10 cellular contexts compared by ENCODE assay signal in the genomic region with DNA sequence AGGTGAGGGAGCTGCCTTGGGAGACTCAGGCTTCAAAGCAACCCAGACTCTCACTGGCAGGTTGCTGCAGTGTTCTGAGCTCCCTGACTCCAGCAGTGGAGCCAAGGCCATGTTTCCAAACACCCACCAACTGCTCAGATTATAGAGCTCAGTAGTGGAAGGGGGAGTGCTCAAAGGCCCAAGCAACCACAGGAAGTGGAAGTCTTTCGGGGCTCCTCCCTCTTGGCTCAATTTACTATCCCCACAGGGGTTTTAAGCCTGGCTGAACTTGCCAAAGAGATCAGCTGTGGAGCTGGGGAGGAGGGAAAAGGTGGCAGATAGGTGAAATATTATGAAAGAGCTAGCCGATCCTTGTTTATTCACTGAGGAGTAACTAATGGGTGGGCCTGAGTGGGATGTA.
DNase-seq lines count a peak whose midpoint lies in the region; ATAC-seq and TF ChIP-seq lines count a peak whose summit lies in the region.
"Had no signal": no experiment of that assay in that cellular context is flagged by ENCODE, and none has a peak within 500 bp of the region (broad histone marks: within the 10 kb centered on the region; RNA-seq: fewer than 3 reads in every experiment).

No MANE protein-coding gene starts in this region.

- POLR2A ChIA-PET in HEK293T (lab: Yijun Ruan, JAX), result interaction anchor here (0.7 to 1.2 kb wide), 5 partner anchors 10 to 85 kb away, joined by 3 to 4 read pairs (median 3); no protein-coding TSS in a partner anchor

- no peak overlapping the region for H3K4me3 ChIP-seq in BLaER1
- H3K4me3 ChIP-seq: body of pancreas had no signal

- CTCF ChIA-PET in HEK293T (lab: Yijun Ruan, JAX), result interaction anchor here (0.6 to 1.2 kb wide), 5 partner anchors 9 to 211 kb away, joined by 3 to 5 read pairs (median 3); no protein-coding TSS in a partner anchor

- no peak overlapping the region for H3K9ac ChIP-seq in BLaER1

- peaks cover 15% of the 10 kb centered on the region; the same call in 1 of the 2 replicates for H4K20me1 ChIP-seq in BLaER1

- peaks cover 13% of the 10 kb centered on the region for H3K4me1 ChIP-seq in BLaER1

- no peaks in the 10 kb centered on the region for H3K36me3 ChIP-seq in BLaER1

- peaks cover 86% of the 10 kb centered on the region for H3K27me3 ChIP-seq in BLaER1

- no peak overlapping the region for H3K27ac ChIP-seq in BLaER1
- H3K27ac ChIP-seq: body of pancreas had no signal

- ATAC-seq in GM21619 (IDR thresholded peaks at IDR 0.05; ENCODE audit: unreplicated experiment) (peak; percentile 78), GM19324 (IDR thresholded peaks at IDR 0.05; ENCODE audit: low FRiP score, unreplicated experiment) (no peak)
- ATAC-seq: body of pancreas had no signal

- peaks cover 24% of the 10 kb centered on the region for H3K9me3 ChIP-seq in BLaER1
- H3K9me3 ChIP-seq: body of pancreas had no signal

- H3K4me2 ChIP-seq in BLaER1, result peak overlapping the region; percentile 43

- peak; percentile 63 for DNase-seq in NCI-H2227 (lab: John Stamatoyannopoulos, UW; ENCODE audit: unreplicated experiment)
- DNase-seq in fibroblast of gingiva (ENCODE audit: low read depth), result peak; percentile 25
- DNase-seq in SHP77 treated with DMSO at 0.1 percent for 48 hours (lab: John Stamatoyannopoulos, UW), result no peak
- DNase-seq in HEK293T (ENCODE audit: extremely low spot score), result no peak
- no peak for DNase-seq in foreskin melanocyte
- DNase-seq: NCI-H510A had no signal

TF ChIP-seq in HEK293T, 16 proteins besides CTCF, POLR2A, EP300 and RAD21:
- TF ChIP-seq LEF1 (IDR thresholded peaks at IDR 0.05; ENCODE audit: borderline replicate concordance), result no peak
- no peak for TF ChIP-seq NFRKB (IDR thresholded peaks at IDR 0.05)
- TF ChIP-seq TARDBP (IDR thresholded peaks at IDR 0.05), result no peak
- no peak for TF ChIP-seq ZNF384 (IDR thresholded peaks at IDR 0.05)
- no peak for TF ChIP-seq ELF4 (IDR thresholded peaks at IDR 0.05)
- TF ChIP-seq SP1 (IDR thresholded peaks at IDR 0.05), result no peak
- no peak for TF ChIP-seq ARNT (IDR thresholded peaks at IDR 0.05)

Comparison
In these comparisons a context has a peak if more than half of its experiments do, and no peak if none do; other contexts are left out.
1. DNase-seq: peak in NCI-H2227 (single experiment) and fibroblast of gingiva (single experiment); none in SHP77 treated with DMSO at 0.1 percent for 48 hours (single experiment), HEK293T (single experiment) and foreskin melanocyte (single experiment).